Comparison of ENCODE assay signal across 8 cellular contexts in genomic region chr11:66568124-66568916, GRCh38. TPM values are rescaled to one million over a fixed set of nuclear protein-coding genes. Genes with fewer than 3 reads are reported as not detected.
DNase-seq lines count a peak whose midpoint lies in the region; ATAC-seq and TF ChIP-seq lines count a peak whose summit lies in the region.

TSS of gene CTSF (minus strand) at chr11:66568606. CDS start at chr11:66568486, 120 bp downstream.

- H3K4me1 ChIP-seq in Panc1 (ENCODE audit: control insufficient read depth, insufficient read depth, low read length): no peaks in the 10 kb centered on the region
- no peaks in the 10 kb centered on the region for H3K4me1 ChIP-seq in fibroblast of lung (ENCODE audit: control insufficient read depth, extremely low read depth, insufficient read depth, low read length)

- intact Hi-C loops in Panc1 (cut with micrococcal nuclease; ENCODE audit: unreplicated experiment): no loop called here

- TF ChIP-seq RAD21 in neural cell (conservative IDR thresholded peaks at IDR 0.05): no peak

- H2AFZ ChIP-seq in fibroblast of lung (ENCODE audit: low read length): peak within 1 kb of the TSS; percentile 22
- H2AFZ ChIP-seq in neural cell (ENCODE audit: low read depth, low read length): no peak within 1 kb of the TSS

- in situ Hi-C loops in Panc1 (cut with HindIII; ENCODE audit: low pct_unique_long_range_greater_than_20kb, low sequenced_read_pairs): no loop called here

- H3K79me2 ChIP-seq in fibroblast of lung (ENCODE audit: control insufficient read depth, insufficient read depth, low read length) (no peaks in the 10 kb centered on the region), neural cell (replicated peaks; ENCODE audit: insufficient read depth, low read length) (no peaks in the 10 kb centered on the region)

- no peaks in the 10 kb centered on the region for H3F3A ChIP-seq in neural cell (ENCODE audit: insufficient read depth, low read length, poor library complexity, severe bottlenecking)

- POLR2A ChIA-PET in Panc1 (lab: Charles Lee): interaction anchor here (0.6 kb wide), 1 partner anchor 805 kb away, joined by 3 read pairs; no protein-coding TSS in a partner anchor

- TF ChIP-seq EP300 in neural cell (conservative IDR thresholded peaks at IDR 0.05; ENCODE audit: poor library complexity, severe bottlenecking): no peak

- H3K9me2 ChIP-seq in neural cell (ENCODE audit: insufficient read depth, low read length): no peaks in the 10 kb centered on the region

- H3K9me3 ChIP-seq in Panc1 (ENCODE audit: control insufficient read depth, insufficient read depth, low read depth, low read length) (no peaks in the 10 kb centered on the region), fibroblast of lung (ENCODE audit: control insufficient read depth, insufficient read depth, low read depth, low read length) (no peaks in the 10 kb centered on the region), neural cell (ENCODE audit: low read length) (no peaks in the 10 kb centered on the region)

- TF ChIP-seq CTCF in Panc1 (IDR thresholded peaks at IDR 0.05) (no peak), fibroblast of lung (conservative IDR thresholded peaks at IDR 0.05 in 1 of 2, IDR thresholded peaks at IDR 0.05 in 1 of 2; ENCODE audit: low read depth in 1 of 2, low read length in 2 of 2) (no peak), neural cell (IDR thresholded peaks at IDR 0.05; ENCODE audit: poor library complexity, severe bottlenecking) (no peak)

- DNase-seq in CMK (ENCODE audit: low read depth) (peak; percentile 49), HUDEP-2 (lab: John Stamatoyannopoulos, UW; ENCODE audit: unreplicated experiment in 76 of 76) (peak in 73 of 76 experiments; percentile 17 to 85 (median 75)), Panc1 (ENCODE audit: low read depth, low spot score) (peak; percentile 28), fibroblast of lung (ENCODE audit: low read depth in 2 of 2) (peak; percentile 60 to 73), stromal cell of bone marrow (ENCODE audit: low read depth) (peak; percentile 54)
- DNase-seq in activated T-helper 9 cell treated with anti-CD3 and anti-CD28 coated beads, Interleukin-2, amount 50 U/mL, for 16 hours (ENCODE audit: low read depth): peak; percentile 61

- H3K4me3 ChIP-seq in Panc1 (ENCODE audit: low read depth in 2 of 2, low read length in 2 of 2): peak within 1 kb of the TSS; percentile 45 to 47
- H3K4me3 ChIP-seq in fibroblast of lung (replicated peaks in 1 of 4; ENCODE audit: control extremely low read depth in 1 of 4, insufficient read depth in 1 of 4, low read depth in 3 of 4, low read length in 4 of 4): peak within 1 kb of the TSS in 2 of 4 experiments; percentile 24 to 61
- H3K4me3 ChIP-seq in neural cell (ENCODE audit: low read length): no peak within 1 kb of the TSS

- no peaks in the 10 kb centered on the region for H3K27me3 ChIP-seq in Panc1 (ENCODE audit: control insufficient read depth, insufficient read depth, low read length)
- H3K27me3 ChIP-seq in fibroblast of lung (ENCODE audit: control insufficient read depth, insufficient read depth, low read length): peaks cover 4% of the 10 kb centered on the region
- no peaks in the 10 kb centered on the region for H3K27me3 ChIP-seq in neural cell (ENCODE audit: insufficient read depth, low read depth, low read length)

- H3K36me3 ChIP-seq in Panc1 (ENCODE audit: control insufficient read depth, insufficient read depth, low read length) (no peaks in the 10 kb centered on the region), fibroblast of lung (ENCODE audit: control insufficient read depth, insufficient read depth, low read length) (no peaks in the 10 kb centered on the region), neural cell (ENCODE audit: insufficient read depth, low read length) (no peaks in the 10 kb centered on the region)

- ATAC-seq in Panc1: peak; percentile 92
- ATAC-seq in HG02678 (IDR thresholded peaks at IDR 0.05; ENCODE audit: unreplicated experiment): no peak

- H3K9ac ChIP-seq in fibroblast of lung (ENCODE audit: insufficient read depth, low read length) (no peak within 1 kb of the TSS), neural cell (ENCODE audit: low read length) (peak within 1 kb of the TSS; percentile 12)

- H4K20me1 ChIP-seq in fibroblast of lung (ENCODE audit: control insufficient read depth, extremely low read depth, insufficient read depth, low read length) (no peaks in the 10 kb centered on the region), neural cell (ENCODE audit: insufficient read depth) (no peaks in the 10 kb centered on the region)

- peak within 1 kb of the TSS; percentile 79 for H3K4me2 ChIP-seq in fibroblast of lung (ENCODE audit: extremely low read depth, insufficient read depth, low read length)
- H3K4me2 ChIP-seq in neural cell (ENCODE audit: low read length): no peak within 1 kb of the TSS

- CTCF ChIA-PET in Panc1 (lab: Charles Lee): interaction anchor here (0.7 kb wide), 1 partner anchor 28 kb away, joined by 3 read pairs; no protein-coding TSS in a partner anchor

- no peak within 1 kb of the TSS for H3K27ac ChIP-seq in Panc1 (ENCODE audit: low read length)
- no peak within 1 kb of the TSS for H3K27ac ChIP-seq in fibroblast of lung (ENCODE audit: insufficient read depth, low read length)
- H3K27ac ChIP-seq in neural cell (ENCODE audit: low read length): peak within 1 kb of the TSS; percentile 99

- no TSS peak for BruUV-seq in Panc1 (replicated peaks; lab: Mats Ljungman, UMichigan)

TF ChIP-seq in neural cell, 6 proteins besides CTCF, POLR2A, EP300 and RAD21:
- TF ChIP-seq MXI1 (conservative IDR thresholded peaks at IDR 0.05; ENCODE audit: poor library complexity, severe bottlenecking) (no peak), TAF1 (IDR thresholded peaks at IDR 0.05; ENCODE audit: low read depth) (no peak), EZH2 (IDR thresholded peaks at IDR 0.05; ENCODE audit: borderline replicate concordance, insufficient read depth, low read length, poor library complexity, severe bottlenecking) (no peak), SMC3 (conservative IDR thresholded peaks at IDR 0.05; ENCODE audit: poor library complexity) (no peak), POLR2AphosphoS5 (IDR thresholded peaks at IDR 0.05) (no peak)
- TF ChIP-seq, protein P1, sequence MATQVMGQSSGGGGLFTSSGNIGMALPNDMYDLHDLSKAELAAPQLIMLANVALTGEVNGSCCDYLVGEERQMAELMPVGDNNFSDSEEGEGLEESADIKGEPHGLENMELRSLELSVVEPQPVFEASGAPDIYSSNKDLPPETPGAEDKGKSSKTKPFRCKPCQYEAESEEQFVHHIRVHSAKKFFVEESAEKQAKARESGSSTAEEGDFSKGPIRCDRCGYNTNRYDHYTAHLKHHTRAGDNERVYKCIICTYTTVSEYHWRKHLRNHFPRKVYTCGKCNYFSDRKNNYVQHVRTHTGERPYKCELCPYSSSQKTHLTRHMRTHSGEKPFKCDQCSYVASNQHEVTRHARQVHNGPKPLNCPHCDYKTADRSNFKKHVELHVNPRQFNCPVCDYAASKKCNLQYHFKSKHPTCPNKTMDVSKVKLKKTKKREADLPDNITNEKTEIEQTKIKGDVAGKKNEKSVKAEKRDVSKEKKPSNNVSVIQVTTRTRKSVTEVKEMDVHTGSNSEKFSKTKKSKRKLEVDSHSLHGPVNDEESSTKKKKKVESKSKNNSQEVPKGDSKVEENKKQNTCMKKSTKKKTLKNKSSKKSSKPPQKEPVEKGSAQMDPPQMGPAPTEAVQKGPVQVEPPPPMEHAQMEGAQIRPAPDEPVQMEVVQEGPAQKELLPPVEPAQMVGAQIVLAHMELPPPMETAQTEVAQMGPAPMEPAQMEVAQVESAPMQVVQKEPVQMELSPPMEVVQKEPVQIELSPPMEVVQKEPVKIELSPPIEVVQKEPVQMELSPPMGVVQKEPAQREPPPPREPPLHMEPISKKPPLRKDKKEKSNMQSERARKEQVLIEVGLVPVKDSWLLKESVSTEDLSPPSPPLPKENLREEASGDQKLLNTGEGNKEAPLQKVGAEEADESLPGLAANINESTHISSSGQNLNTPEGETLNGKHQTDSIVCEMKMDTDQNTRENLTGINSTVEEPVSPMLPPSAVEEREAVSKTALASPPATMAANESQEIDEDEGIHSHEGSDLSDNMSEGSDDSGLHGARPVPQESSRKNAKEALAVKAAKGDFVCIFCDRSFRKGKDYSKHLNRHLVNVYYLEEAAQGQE (IDR thresholded peaks at IDR 0.05; ENCODE audit: borderline replicate concordance): no peak
TF ChIP-seq in neural cell: peak in this region for 0.

RNA-seq across cellular contexts. Expression of gene CTSF, which starts in this region (rescaled TPM):
- total RNA-seq in Panc1 (2021; ENCODE audit: unreplicated experiment): 28.7 TPM
- 42.0 TPM for polyA plus RNA-seq in Panc1 (2012; ENCODE audit: insufficient read length)
- total RNA-seq in fibroblast of lung: 26.6 and 55.0 TPM in 2 replicates
- polyA plus RNA-seq in fibroblast of lung: 8.6 and 17.1 TPM in 2 replicates
- polyA plus RNA-seq in fibroblast of lung (2012): 9.1 and 19.1 TPM in 2 replicates
- polyA minus RNA-seq in fibroblast of lung (ENCODE audit: low replicate concordance): 1.3 and 18.1 TPM in 2 replicates
- polyA plus RNA-seq in neural cell: 2.7 and 4.2 TPM in 2 replicates
- polyA minus RNA-seq in neural cell: 0.73 and 1.0 TPM in 2 replicates
